Comparison of ENCODE assay signal across 1 cellular context in genomic region chr3:43659250-43659880, GRCh38.
A peak's percentile ranks its signal among the peaks of the same experiment; 100 is the strongest.
TF ChIP-seq lines count a peak whose summit lies in the region.

No MANE protein-coding gene starts in this region.

TF ChIP-seq in HepG2, 621 proteins besides CTCF, POLR2A, EP300 and RAD21:
- TF ChIP-seq PAF1 (CRISPR knock-in tag; IDR thresholded peaks at IDR 0.05) (no peak), NR2F2 (IDR thresholded peaks at IDR 0.05; ENCODE audit: borderline replicate concordance, low read depth) (no peak), SRY (CRISPR knock-in tag; IDR thresholded peaks at IDR 0.05) (no peak), ZNF281 (CRISPR knock-in tag; IDR thresholded peaks at IDR 0.05; ENCODE audit: borderline replicate concordance) (peak; percentile 82), ZFY (CRISPR knock-in tag; IDR thresholded peaks at IDR 0.05) (peak; percentile 24; the same call in 1 of the 2 replicates), ZNF260 (CRISPR knock-in tag; IDR thresholded peaks at IDR 0.05; ENCODE audit: borderline replicate concordance, low read depth) (no peak), ZBTB33 (CRISPR knock-in tag; IDR thresholded peaks at IDR 0.05) (no peak), CHD2 (IDR thresholded peaks at IDR 0.05; ENCODE audit: low read depth, low read length) (no peak), FOSL2 (CRISPR knock-in tag; IDR thresholded peaks at IDR 0.05) (no peak), MTF1 (CRISPR knock-in tag; IDR thresholded peaks at IDR 0.05) (no peak), MED1 (CRISPR knock-in tag; IDR thresholded peaks at IDR 0.05) (no peak), ZNF75D (CRISPR knock-in tag; IDR thresholded peaks at IDR 0.05; ENCODE audit: borderline replicate concordance) (no peak), ZBTB26 (CRISPR knock-in tag; IDR thresholded peaks at IDR 0.05; ENCODE audit: borderline replicate concordance) (peak; percentile 88), FOXA3 (CRISPR knock-in tag; IDR thresholded peaks at IDR 0.05) (peak; percentile 17; the same call in 1 of the 2 replicates), ZBTB25 (CRISPR knock-in tag; IDR thresholded peaks at IDR 0.05) (no peak), SALL1 (CRISPR knock-in tag; IDR thresholded peaks at IDR 0.05) (peak; percentile 14; the same call in 1 of the 2 replicates), ZNF589 (CRISPR knock-in tag; conservative IDR thresholded peaks at IDR 0.05) (no peak), ZIK1 (CRISPR knock-in tag; IDR thresholded peaks at IDR 0.05; ENCODE audit: borderline replicate concordance, low read depth) (no peak), ZNF20 (CRISPR knock-in tag; IDR thresholded peaks at IDR 0.05) (no peak), ZBTB14 (CRISPR knock-in tag; IDR thresholded peaks at IDR 0.05) (no peak), DNMT1 (CRISPR knock-in tag; IDR thresholded peaks at IDR 0.05) (no peak), ISL2 (CRISPR knock-in tag; IDR thresholded peaks at IDR 0.05) (no peak), ZBTB38 (CRISPR knock-in tag; IDR thresholded peaks at IDR 0.05) (no peak), CCDC6 (CRISPR knock-in tag; IDR thresholded peaks at IDR 0.05) (no peak), NFYC (CRISPR knock-in tag; IDR thresholded peaks at IDR 0.05) (no peak), ZBTB42 (CRISPR knock-in tag; IDR thresholded peaks at IDR 0.05) (no peak), KAT7 (CRISPR knock-in tag; IDR thresholded peaks at IDR 0.05; ENCODE audit: borderline replicate concordance) (no peak), THAP8 (CRISPR knock-in tag; IDR thresholded peaks at IDR 0.05; ENCODE audit: borderline replicate concordance) (no peak), ZMYM3 (CRISPR knock-in tag; IDR thresholded peaks at IDR 0.05) (no peak), YY1 (IDR thresholded peaks at IDR 0.05; ENCODE audit: insufficient read depth, insufficient replicate concordance, low read depth, low read length) (peak; percentile 19), ZFX (CRISPR knock-in tag; IDR thresholded peaks at IDR 0.05; ENCODE audit: low read depth) (peak; percentile 28; the same call in 1 of the 2 replicates), SP5 (CRISPR knock-in tag; IDR thresholded peaks at IDR 0.05; ENCODE audit: borderline replicate concordance, low read depth) (no peak), RARG (CRISPR knock-in tag; IDR thresholded peaks at IDR 0.05; ENCODE audit: low read depth) (no peak), ATM (IDR thresholded peaks at IDR 0.05; ENCODE audit: borderline replicate concordance) (no peak), SSRP1 (CRISPR knock-in tag; IDR thresholded peaks at IDR 0.05) (no peak), GTF2F1 (IDR thresholded peaks at IDR 0.05; ENCODE audit: low read length) (no peak), DRAP1 (CRISPR knock-in tag; IDR thresholded peaks at IDR 0.05) (no peak)
